Comparison of ENCODE assay signal across 18 cellular contexts in the genomic region with DNA sequence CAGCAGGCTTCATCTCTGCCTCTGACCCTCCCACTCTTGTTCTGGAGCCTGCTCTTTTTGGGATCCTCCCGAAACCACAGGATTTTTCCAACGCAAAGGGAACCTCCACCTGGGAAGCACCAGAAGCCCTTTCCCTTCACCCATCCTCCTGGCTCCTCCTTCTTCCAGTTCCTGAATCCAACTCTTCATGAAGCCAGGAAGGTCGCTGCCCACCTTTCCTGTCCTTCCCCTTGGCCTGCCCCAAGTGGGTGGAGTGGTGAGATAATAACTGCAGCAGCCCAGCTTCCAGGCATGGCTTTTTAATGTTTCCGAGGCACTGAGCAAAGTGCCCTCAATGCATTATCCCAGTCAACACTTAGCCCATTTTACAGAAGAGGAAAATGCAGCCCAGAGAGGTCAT.
DNase-seq lines count a peak whose midpoint lies in the region; ATAC-seq and TF ChIP-seq lines count a peak whose summit lies in the region.
"Had no signal": no experiment of that assay in that cellular context is flagged by ENCODE, and none has a peak within 500 bp of the region (broad histone marks: within the 10 kb centered on the region; RNA-seq: fewer than 3 reads in every experiment).

No MANE protein-coding gene starts in this region.

- H3K4me1 Mint-ChIP-seq in neural crest cell (no peaks in the 10 kb centered on the region), natural killer cell (no peaks in the 10 kb centered on the region), immature natural killer cell (no peaks in the 10 kb centered on the region)
- H3K4me1 Mint-ChIP-seq: CD14-positive monocyte; CD4-positive, alpha-beta memory T cell had no signal

- H3K4me3 ChIP-seq in left ventricle myocardium inferior (no peak overlapping the region), lower lobe of right lung (no peak overlapping the region)
- H3K4me3 ChIP-seq: BLaER1, GM23338 had no signal

- H3K27me3 Mint-ChIP-seq in neural crest cell (ENCODE audit: low read depth), result no peaks in the 10 kb centered on the region
- H3K27me3 Mint-ChIP-seq in natural killer cell (ENCODE audit: low read depth in 2 of 2), result peaks cover 0 to 3% of the 10 kb centered on the region in 2 donors
- peaks cover 0 to 12% (median 8%) of the 10 kb centered on the region in 3 donors for H3K27me3 Mint-ChIP-seq in immature natural killer cell (ENCODE audit: low read depth in 3 of 3)
- H3K27me3 Mint-ChIP-seq: CD4-positive, alpha-beta memory T cell had no signal

- intact Hi-C loops in left ventricle myocardium superior (cut with micrococcal nuclease) (no loop called here), left ventricle myocardium inferior (cut with micrococcal nuclease) (no loop called here), natural killer cell (cut with micrococcal nuclease) (no loop called here), lower lobe of right lung (cut with DNase I) (no loop called here)

- H3K4me1 ChIP-seq in left ventricle myocardium inferior (peaks cover 9% of the 10 kb centered on the region), lower lobe of right lung (no peaks in the 10 kb centered on the region)
- H3K4me1 ChIP-seq: BLaER1 had no signal

- DNase-seq in left ventricle myocardium superior (no peak), left ventricle myocardium inferior (no peak), HT-29 (ENCODE audit: low spot score) (peak; percentile 12), neural crest cell (ENCODE audit: low read depth, low spot score) (no peak), natural killer cell (no peak), immature natural killer cell (no peak), lower lobe of right lung (no peak)
- DNase-seq: 8988T; CD4-positive, alpha-beta memory T cell; DMS153; DMS79; GDM1; HCEC 1CT; HFFc6 had no signal

- H3K4me3 Mint-ChIP-seq in neural crest cell (no peak overlapping the region), natural killer cell (no peak overlapping the region), immature natural killer cell (no peak overlapping the region)
- H3K4me3 Mint-ChIP-seq: CD14-positive monocyte; CD4-positive, alpha-beta memory T cell; GM23338; HFFc6 had no signal

- H3K27me3 ChIP-seq in left ventricle myocardium inferior (ENCODE audit: low read depth) (no peaks in the 10 kb centered on the region), lower lobe of right lung (ENCODE audit: low read depth) (no peaks in the 10 kb centered on the region)
- H3K27me3 ChIP-seq: BLaER1 had no signal

- H3K36me3 Mint-ChIP-seq in neural crest cell (ENCODE audit: low read depth) (no peaks in the 10 kb centered on the region), natural killer cell (no peaks in the 10 kb centered on the region), immature natural killer cell (no peaks in the 10 kb centered on the region)
- H3K36me3 Mint-ChIP-seq: CD14-positive monocyte; CD4-positive, alpha-beta memory T cell had no signal

- H3K36me3 ChIP-seq in left ventricle myocardium inferior (no peaks in the 10 kb centered on the region), lower lobe of right lung (no peaks in the 10 kb centered on the region)
- H3K36me3 ChIP-seq: BLaER1 had no signal

- H3K27ac ChIP-seq in left ventricle myocardium inferior (replicated peaks), result no peak overlapping the region
- H3K27ac ChIP-seq in lower lobe of right lung, result no peak overlapping the region
- H3K27ac ChIP-seq: BLaER1, HL-60 had no signal

- ATAC-seq in left ventricle myocardium superior (peak; percentile 29), natural killer cell (no peak), lower lobe of right lung (no peak)

- H3K9me3 Mint-ChIP-seq in neural crest cell (no peaks in the 10 kb centered on the region), natural killer cell (no peaks in the 10 kb centered on the region), immature natural killer cell (no peaks in the 10 kb centered on the region)
- H3K9me3 Mint-ChIP-seq: CD14-positive monocyte; CD4-positive, alpha-beta memory T cell; GM23338; HFFc6 had no signal

- no peaks in the 10 kb centered on the region for H3K9me3 ChIP-seq in left ventricle myocardium inferior (replicated peaks)
- H3K9me3 ChIP-seq in lower lobe of right lung, result no peaks in the 10 kb centered on the region
- H3K9me3 ChIP-seq: BLaER1 had no signal

- H3K27ac Mint-ChIP-seq in neural crest cell (ENCODE audit: unreplicated experiment) (peak overlapping the region; percentile 19), natural killer cell (no peak overlapping the region), immature natural killer cell (no peak overlapping the region)
- H3K27ac Mint-ChIP-seq: CD14-positive monocyte; CD4-positive, alpha-beta memory T cell; GM23338; HFFc6 had no signal

- TF ChIP-seq CTCF in left ventricle myocardium inferior (IDR thresholded peaks at IDR 0.05; ENCODE audit: borderline replicate concordance) (no peak), neural crest cell (conservative IDR thresholded peaks at IDR 0.05) (no peak), natural killer cell (IDR thresholded peaks at IDR 0.05) (no peak), lower lobe of right lung (IDR thresholded peaks at IDR 0.05) (no peak)
